ENCODE assay signal across 15 cellular contexts in genomic region chr3:188468196-188468595, GRCh38.
DNase-seq lines count a peak whose midpoint lies in the region; ATAC-seq, FAIRE-seq and TF ChIP-seq lines count a peak whose summit lies in the region.
"Had no signal": no experiment of that assay in that cellular context is flagged by ENCODE, and none has a peak within 500 bp of the region (broad histone marks: within the 10 kb centered on the region; RNA-seq: fewer than 3 reads in every experiment).

No MANE protein-coding gene starts in this region.

- TF ChIP-seq RAD21 in liver (IDR thresholded peaks at IDR 0.05), result no peak
- TF ChIP-seq RAD21 in HepG2 (CRISPR knock-in tag; IDR thresholded peaks at IDR 0.05), result no peak

- peak overlapping the region; percentile 1 to 47 for H3K27ac ChIP-seq in liver (ENCODE audit: low read depth in 1 of 2, low read length in 2 of 2)
- H3K27ac ChIP-seq in HepG2 (ENCODE audit: extremely low read length, insufficient read depth, low read length), result no peak overlapping the region
- H3K27ac ChIP-seq in dorsolateral prefrontal cortex, result peak overlapping the region in 30 of 59 donors; percentile 0 to 80 (median 50)

- H2AFZ ChIP-seq in HepG2 (ENCODE audit: low read length), result no peak overlapping the region

- peaks cover 50% of the 10 kb centered on the region for H3K4me1 Mint-ChIP-seq in osteocyte (ENCODE audit: unreplicated experiment)
- peaks cover 18% of the 10 kb centered on the region for H3K4me1 Mint-ChIP-seq in stimulated activated memory B cell treated with anti-CD40 and anti-IgM and Interleukin-4, amounts not matched to agents 10 μg/mL and 1 μg/mL and 100 μg/mL, for 72 hours

- H3K36me3 ChIP-seq in liver (ENCODE audit: control insufficient read depth in 4 of 4, insufficient read depth in 3 of 4, low read depth in 1 of 4, low read length in 3 of 4) (no peaks in the 10 kb centered on the region), HepG2 (replicated peaks in 1 of 2; ENCODE audit: control insufficient read depth in 1 of 2, insufficient read depth in 2 of 2, low read length in 2 of 2) (peaks cover 0 to 2% of the 10 kb centered on the region in 2 experiments; a peak in 2 of 5 replicates)

- H3K4me1 ChIP-seq in liver (ENCODE audit: control insufficient read depth in 4 of 4, insufficient read depth in 4 of 4, low read length in 3 of 4) (peaks cover 9 to 27% (median 15%) of the 10 kb centered on the region in 4 donors), HepG2 (ENCODE audit: insufficient read depth, low read length) (peaks cover 35% of the 10 kb centered on the region)

- in situ Hi-C loops in HepG2 (cut with HindIII; ENCODE audit: extremely low pct_ligation_motif_present, low pct_unique_long_range_greater_than_20kb), result no loop called here

- no peak for FAIRE-seq in HepG2 (lab: Jason Lieb, UNC)
- FAIRE-seq: colon, D721Med, TTC549 had no signal

- intact Hi-C loops in HepG2 (cut with micrococcal nuclease; ENCODE audit: unreplicated experiment), result no loop called here
- intact Hi-C loops in dorsolateral prefrontal cortex (cut with DNase I), result no loop called here

- H3K9me3 ChIP-seq in liver (ENCODE audit: control insufficient read depth in 4 of 4, low read length in 3 of 4), result no peaks in the 10 kb centered on the region
- no peaks in the 10 kb centered on the region for H3K9me3 ChIP-seq in HepG2 (ENCODE audit: low read length)

- peaks cover 11% of the 10 kb centered on the region for H3K36me3 Mint-ChIP-seq in osteocyte (ENCODE audit: unreplicated experiment)
- peaks cover 29% of the 10 kb centered on the region for H3K36me3 Mint-ChIP-seq in stimulated activated memory B cell treated with anti-CD40 and anti-IgM and Interleukin-4, amounts not matched to agents 10 μg/mL and 1 μg/mL and 100 μg/mL, for 72 hours

- TF ChIP-seq EP300 in HepG2 (IDR thresholded peaks at IDR 0.05; ENCODE audit: low read depth in 2 of 2, low read length in 2 of 2) (no peak), HepG2 (CRISPR knock-in tag; IDR thresholded peaks at IDR 0.05; ENCODE audit: borderline replicate concordance) (no peak)

- no peak overlapping the region for H3K4me3 Mint-ChIP-seq in osteocyte (ENCODE audit: unreplicated experiment)
- H3K4me3 Mint-ChIP-seq in stimulated activated memory B cell treated with anti-CD40 and anti-IgM and Interleukin-4, amounts not matched to agents 10 μg/mL and 1 μg/mL and 100 μg/mL, for 72 hours, result no peak overlapping the region
- H3K4me3 Mint-ChIP-seq: type B pancreatic cell had no signal

- H3K9ac ChIP-seq in liver (ENCODE audit: low read depth in 1 of 2, low read length in 2 of 2), result no peak overlapping the region
- no peak overlapping the region for H3K9ac ChIP-seq in HepG2 (ENCODE audit: insufficient read depth, low read depth, low read length)

- 82% methylated on average over 2 of the region's 2 CpGs for WGBS in liver
- WGBS in HepG2 (ENCODE audit: low lambda C conversion rate), result 95% methylated on average over 2 of the region's 2 CpGs

- no peaks in the 10 kb centered on the region for H3K27me3 ChIP-seq in liver (ENCODE audit: control insufficient read depth in 4 of 4, insufficient read depth in 4 of 4, low read length in 3 of 4)
- no peaks in the 10 kb centered on the region for H3K27me3 ChIP-seq in HepG2 (ENCODE audit: control insufficient read depth in 1 of 2, insufficient read depth in 2 of 2, low read length in 2 of 2)
- H3K27me3 ChIP-seq in dorsolateral prefrontal cortex, result no peaks in the 10 kb centered on the region

- POLR2A ChIA-PET in HepG2 (lab: Yijun Ruan, JAX), result no interaction called here

- H3K9me3 Mint-ChIP-seq in osteocyte (ENCODE audit: unreplicated experiment), result no peaks in the 10 kb centered on the region
- H3K9me3 Mint-ChIP-seq in stimulated activated memory B cell treated with anti-CD40 and anti-IgM and Interleukin-4, amounts not matched to agents 10 μg/mL and 1 μg/mL and 100 μg/mL, for 72 hours, result peaks cover 3% of the 10 kb centered on the region

- CTCF ChIA-PET in HepG2 (lab: Yijun Ruan, JAX; ENCODE audit: low intra/inter-chr PET ratio, low total read pairs), result no interaction called here

- peak overlapping the region; percentile 45 for H3K27ac Mint-ChIP-seq in osteocyte (ENCODE audit: unreplicated experiment)
- H3K27ac Mint-ChIP-seq in stimulated activated memory B cell treated with anti-CD40 and anti-IgM and Interleukin-4, amounts not matched to agents 10 μg/mL and 1 μg/mL and 100 μg/mL, for 72 hours, result no peak overlapping the region
- H3K27ac Mint-ChIP-seq: type B pancreatic cell had no signal

- BruUV-seq in HepG2 (replicated peaks; lab: Mats Ljungman, UMichigan), result no TSS peak

- H3K4me2 ChIP-seq in HepG2 (ENCODE audit: low read depth, low read length), result no peak overlapping the region

- DNase-seq in HepG2 (ENCODE audit: low spot score), result no peak
- no peak for DNase-seq in dorsolateral prefrontal cortex
- DNase-seq in osteocyte (ENCODE audit: extremely low spot score, unreplicated experiment), result no peak
- DNase-seq in AG20443 (ENCODE audit: low spot score), result no peak
- DNase-seq in AML-193 (lab: John Stamatoyannopoulos, UW), result no peak
- DNase-seq: activated CD8-positive, alpha-beta memory T cell treated with anti-CD3 and anti-CD28 coated beads, Interleukin-2, amount 50 U/mL, for 4 hours; activated naive CD4-positive, alpha-beta T cell treated with anti-CD3 and anti-CD28 coated beads, Interleukin-2, amount 50 U/mL, for 16 hours; NCI-H1417 treated with DMSO at 0.1 percent for 48 hours had no signal

- no peak for TF ChIP-seq POLR2A in HepG2 (IDR thresholded peaks at IDR 0.05; ENCODE audit: insufficient read depth in 1 of 2, low read depth in 2 of 2, low read length in 2 of 2)

- ATAC-seq in HepG2, result no peak
- ATAC-seq in stimulated activated memory B cell treated with anti-CD40 and anti-IgM and Interleukin-4, amounts not matched to agents 10 μg/mL and 1 μg/mL and 100 μg/mL, for 72 hours, result no peak
- no peak for ATAC-seq in GM18868 (IDR thresholded peaks at IDR 0.05; ENCODE audit: unreplicated experiment)

- TF ChIP-seq CTCF in liver (IDR thresholded peaks at IDR 0.05; ENCODE audit: low read depth, low read length, missing input control) (no peak), HepG2 (CRISPR knock-in tag; IDR thresholded peaks at IDR 0.05) (no peak), dorsolateral prefrontal cortex (IDR thresholded peaks at IDR 0.05 in 54 of 56, conservative IDR thresholded peaks at IDR 0.05 in 2 of 56; ENCODE audit: low read depth in 1 of 56, partially characterized antibody in 56 of 56) (no peak), osteocyte (IDR thresholded peaks at IDR 0.05) (no peak)

- no peaks in the 10 kb centered on the region for H4K20me1 ChIP-seq in HepG2 (ENCODE audit: insufficient read depth, low read length)

- H3K79me2 ChIP-seq in HepG2 (ENCODE audit: insufficient read depth, low read length), result no peaks in the 10 kb centered on the region

- H3K27me3 Mint-ChIP-seq in osteocyte (ENCODE audit: unreplicated experiment), result no peaks in the 10 kb centered on the region
- H3K27me3 Mint-ChIP-seq in stimulated activated memory B cell treated with anti-CD40 and anti-IgM and Interleukin-4, amounts not matched to agents 10 μg/mL and 1 μg/mL and 100 μg/mL, for 72 hours, result no peaks in the 10 kb centered on the region
- H3K27me3 Mint-ChIP-seq: type B pancreatic cell had no signal

- no peak overlapping the region for H3K4me3 ChIP-seq in liver (ENCODE audit: low read depth in 1 of 3, low read length in 3 of 3)
- no peak overlapping the region for H3K4me3 ChIP-seq in HepG2 (replicated peaks in 1 of 3; ENCODE audit: insufficient read depth in 1 of 3, low read depth in 2 of 3, low read length in 3 of 3)
- H3K4me3 ChIP-seq in dorsolateral prefrontal cortex, result no peak overlapping the region

TF ChIP-seq in liver, 16 proteins besides CTCF, POLR2A, EP300 and RAD21 (continues in another document):
- TF ChIP-seq ATF3 (IDR thresholded peaks at IDR 0.05) (no peak), FOXA2 (IDR thresholded peaks at IDR 0.05) (no peak), ZBTB33 (IDR thresholded peaks at IDR 0.05) (no peak)

TF ChIP-seq in HepG2, 621 proteins besides CTCF, POLR2A, EP300 and RAD21 (continues in another document):
- TF ChIP-seq SNAPC4 (CRISPR knock-in tag; IDR thresholded peaks at IDR 0.05), result no peak
- no peak for TF ChIP-seq ZNF839 (CRISPR knock-in tag; IDR thresholded peaks at IDR 0.05; ENCODE audit: borderline replicate concordance)
- TF ChIP-seq SNAPC5 (CRISPR knock-in tag; IDR thresholded peaks at IDR 0.05; ENCODE audit: borderline replicate concordance), result no peak
- no peak for TF ChIP-seq ZNF546 (CRISPR knock-in tag; conservative IDR thresholded peaks at IDR 0.05)
- no peak for TF ChIP-seq ARHGAP35 (CRISPR knock-in tag; IDR thresholded peaks at IDR 0.05; ENCODE audit: borderline replicate concordance)
